1 cellular context compared by ENCODE assay signal in genomic region chr11:86157797-86158378, GRCh38.
TF ChIP-seq lines count a peak whose summit lies in the region.

No MANE protein-coding gene starts in this region.

TF ChIP-seq in IMR-90, 13 proteins besides CTCF, POLR2A, EP300 and RAD21:
- TF ChIP-seq CEBPB (IDR thresholded peaks at IDR 0.05; ENCODE audit: low read depth, low read length) = no peak
